In the genomic region with DNA sequence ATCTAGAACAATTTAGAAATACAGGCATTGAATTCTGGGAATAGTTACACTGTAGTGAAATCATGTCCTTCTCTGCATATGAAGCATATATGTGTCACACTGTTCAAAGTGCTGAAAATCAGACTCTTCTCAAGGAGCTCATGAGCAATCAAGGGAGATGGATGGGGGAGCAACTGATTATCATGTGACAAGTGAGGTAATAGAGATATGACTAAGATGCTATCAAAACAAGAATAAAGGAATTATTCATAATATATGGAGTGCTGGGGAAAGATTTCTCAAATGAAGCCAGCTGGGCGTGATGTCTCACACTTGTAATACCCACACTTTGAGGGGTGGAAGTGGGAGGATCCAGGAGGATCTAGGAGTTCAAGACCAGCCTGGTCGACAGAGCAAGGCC, we compare ENCODE assay signal across 12 cellular contexts.
DNase-seq lines count a peak whose midpoint lies in the region; FAIRE-seq and TF ChIP-seq lines count a peak whose summit lies in the region.
"Had no signal": no experiment of that assay in that cellular context is flagged by ENCODE, and none has a peak within 500 bp of the region (broad histone marks: within the 10 kb centered on the region; RNA-seq: fewer than 3 reads in every experiment).

No MANE protein-coding gene starts in this region.

- no peaks in the 10 kb centered on the region for H3K36me3 Mint-ChIP-seq in HFFc6 (ENCODE audit: low read depth)
- H3K36me3 Mint-ChIP-seq: naive B cell had no signal

- H3K9me3 ChIP-seq in left ventricle myocardium inferior (replicated peaks), result peaks cover 6% of the 10 kb centered on the region
- H3K9me3 ChIP-seq: thoracic aorta had no signal

- H3K4me1 ChIP-seq in left ventricle myocardium inferior, result no peaks in the 10 kb centered on the region

- H3K27me3 ChIP-seq in bronchial epithelial cell (ENCODE audit: control insufficient read depth, insufficient read depth, low read length) (no peaks in the 10 kb centered on the region), left ventricle myocardium inferior (ENCODE audit: low read depth) (peaks cover 30% of the 10 kb centered on the region)

- H3K27ac Mint-ChIP-seq in HFFc6, result no peak overlapping the region
- H3K27ac Mint-ChIP-seq: naive B cell had no signal

- no peak overlapping the region for H3K27ac ChIP-seq in left ventricle myocardium inferior (replicated peaks)
- H3K27ac ChIP-seq: KMS-11, thoracic aorta had no signal

- no peak for FAIRE-seq in bronchial epithelial cell (lab: Jason Lieb, UNC)

- H3K4me1 Mint-ChIP-seq in HFFc6 (ENCODE audit: low read depth), result peaks cover 22% of the 10 kb centered on the region
- H3K4me1 Mint-ChIP-seq: naive B cell had no signal

- H3K4me3 ChIP-seq in bronchial epithelial cell (ENCODE audit: low read depth, low read length) (no peak overlapping the region), left ventricle myocardium inferior (no peak overlapping the region)
- H3K4me3 ChIP-seq: thoracic aorta had no signal

- peaks cover 17% of the 10 kb centered on the region for H3K27me3 Mint-ChIP-seq in HFFc6 (ENCODE audit: insufficient read depth)

- H3K4me3 Mint-ChIP-seq in HFFc6, result no peak overlapping the region
- H3K4me3 Mint-ChIP-seq: naive B cell had no signal

- no peaks in the 10 kb centered on the region for H3K36me3 ChIP-seq in bronchial epithelial cell (ENCODE audit: control insufficient read depth, insufficient read depth, low read length)
- H3K36me3 ChIP-seq in left ventricle myocardium inferior, result no peaks in the 10 kb centered on the region
- H3K36me3 ChIP-seq: thoracic aorta had no signal

- TF ChIP-seq CTCF in HFFc6 (IDR thresholded peaks at IDR 0.05) (no peak), bronchial epithelial cell (IDR thresholded peaks at IDR 0.05; ENCODE audit: insufficient read depth, low read length, severe bottlenecking) (no peak), left ventricle myocardium inferior (IDR thresholded peaks at IDR 0.05; ENCODE audit: borderline replicate concordance) (no peak)

- H3K9me3 Mint-ChIP-seq in HFFc6, result peaks cover 4% of the 10 kb centered on the region; the same call in 1 of the 2 replicates

- DNase-seq in Daoy (ENCODE audit: low read depth), result peak; percentile 74
- peak; percentile 57 for DNase-seq in HFFc6
- peak; percentile 95 for DNase-seq in bronchial epithelial cell (ENCODE audit: low read depth)
- DNase-seq in kidney glomerular epithelial cell (lab: John Stamatoyannopoulos, UW), result peak; percentile 93
- DNase-seq in LoVo (ENCODE audit: low spot score), result no peak
- no peak for DNase-seq in left ventricle myocardium inferior
- no peak for DNase-seq in GM19240 (ENCODE audit: insufficient read length, low spot score)
- DNase-seq: naive B cell, NCI-H2107, T-helper 1 cell had no signal

- intact Hi-C loops in left ventricle myocardium inferior (cut with micrococcal nuclease), result no loop called here

Comparison
In these comparisons a context has a peak if more than half of its experiments do, and no peak if none do; other contexts are left out.
1. DNase-seq: peak in Daoy (single experiment), HFFc6 (single experiment), bronchial epithelial cell (single experiment) and kidney glomerular epithelial cell (single experiment); none in LoVo (single experiment), left ventricle myocardium inferior (single experiment) and GM19240 (single experiment).